ENCODE assay signal across 21 cellular contexts in the genomic region with DNA sequence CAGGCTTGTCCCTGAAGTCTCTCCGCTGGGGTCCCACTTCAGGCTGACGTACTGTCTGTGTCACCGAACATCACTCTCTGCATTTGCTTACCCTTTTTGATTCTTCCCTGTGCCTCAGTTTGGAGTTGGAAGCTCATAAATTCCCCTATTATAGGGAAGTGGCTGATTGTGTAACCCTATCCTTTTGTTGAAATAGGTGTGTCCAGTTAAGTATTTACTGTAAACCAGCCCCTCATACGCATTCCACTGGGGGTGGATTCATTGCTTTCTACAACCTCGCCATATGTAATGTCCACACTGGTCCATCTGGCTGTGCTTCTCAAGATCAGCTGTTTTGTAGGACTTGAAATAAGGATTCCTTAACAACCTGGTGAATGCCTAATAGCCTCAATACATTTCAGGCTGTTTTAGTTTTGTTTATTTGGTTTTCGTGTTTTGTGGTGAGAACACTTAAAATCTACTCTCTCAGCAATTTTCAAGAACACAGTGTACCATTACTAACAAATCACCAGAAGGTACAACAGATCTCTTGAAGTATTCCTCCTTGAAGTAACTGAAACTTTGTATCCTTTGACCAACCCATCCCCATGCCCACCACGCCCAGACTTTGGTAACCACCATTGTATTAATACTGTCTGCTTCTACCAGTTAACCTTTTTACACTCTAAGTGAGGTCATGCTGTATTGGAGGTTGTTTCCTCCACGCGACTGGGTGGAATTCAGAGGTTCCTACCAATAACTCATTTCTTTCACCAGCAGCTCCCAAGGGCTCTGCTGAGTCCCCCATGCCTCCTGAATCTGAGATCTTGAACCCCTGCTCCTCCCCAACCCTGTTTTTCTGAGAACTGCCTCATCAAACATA. TPM values are rescaled to one million over a fixed set of nuclear protein-coding genes. Genes with fewer than 3 reads are reported as not detected.
DNase-seq lines count a peak whose midpoint lies in the region; ATAC-seq and TF ChIP-seq lines count a peak whose summit lies in the region.
"Had no signal": no experiment of that assay in that cellular context is flagged by ENCODE, and none has a peak within 500 bp of the region (broad histone marks: within the 10 kb centered on the region; RNA-seq: fewer than 3 reads in every experiment).

No MANE protein-coding gene starts in this region.

- no TSS peak for BruUV-seq in mammary epithelial cell (replicated peaks; lab: Mats Ljungman, UMichigan)

- H3K4me3 Mint-ChIP-seq in nephron: peak overlapping the region in 2 of 3 experiments; percentile 22 to 36
- H3K4me3 Mint-ChIP-seq in immature natural killer cell: no peak overlapping the region
- H3K4me3 Mint-ChIP-seq: activated B cell treated with CpG ODN at 0.5 μM for 24 hours; activated CD8-positive, alpha-beta T cell treated with anti-CD3 and anti-CD28 coated beads for 36 hours; activated naive CD8-positive, alpha-beta T cell treated with anti-CD3 and anti-CD28 coated beads for 36 hours; memory B cell had no signal

- TF ChIP-seq CTCF in Loucy (conservative IDR thresholded peaks at IDR 0.05; ENCODE audit: low read length) (no peak), mammary epithelial cell (conservative IDR thresholded peaks at IDR 0.05 in 1 of 2, IDR thresholded peaks at IDR 0.05 in 1 of 2; ENCODE audit: extremely low read depth in 1 of 2, insufficient read depth in 1 of 2, low read depth in 1 of 2, low read length in 2 of 2) (no peak), nephron (IDR thresholded peaks at IDR 0.05; ENCODE audit: unreplicated experiment in 3 of 3) (no peak)

- H3K27me3 ChIP-seq in BLaER1 treated with 17β-estradiol and CSF1 and Interleukin-3, amounts not matched to agents 10 nM and 100 nM: peaks cover 21 to 43% (median 37%) of the 10 kb centered on the region in 11 experiments
- H3K27me3 ChIP-seq in Loucy (ENCODE audit: insufficient read depth, low read length, poor library complexity, severe bottlenecking) (no peaks in the 10 kb centered on the region), mammary epithelial cell (ENCODE audit: insufficient read depth, low read length) (peaks cover 3% of the 10 kb centered on the region)

- H3K9me2 ChIP-seq in Loucy (replicated peaks; ENCODE audit: low read depth, low read length): no peaks in the 10 kb centered on the region

- WGBS in mammary epithelial cell (ENCODE audit: low coverage, missing lambda C conversion rate): 81% methylated on average over 9 of the region's 9 CpGs

- H3K4me3 ChIP-seq in BLaER1 treated with 17β-estradiol and CSF1 and Interleukin-3, amounts not matched to agents 10 nM and 100 nM: no peak overlapping the region
- H3K4me3 ChIP-seq in Loucy (ENCODE audit: low read length, poor library complexity, severe bottlenecking) (peak overlapping the region; percentile 40), mammary epithelial cell (replicated peaks in 1 of 3; ENCODE audit: insufficient read depth in 1 of 3, low read depth in 2 of 3, low read length in 3 of 3) (no peak overlapping the region)
- H3K4me3 ChIP-seq: coronary artery, SJSA1, tibial nerve had no signal

- 0 out of 22 replicates have a peak, but pooled peaks cover 0 to 5% (median 0%) of the 10 kb centered on the region in 11 experiments for H4K20me1 ChIP-seq in BLaER1 treated with 17β-estradiol and CSF1 and Interleukin-3, amounts not matched to agents 10 nM and 100 nM
- H4K20me1 ChIP-seq in Loucy (ENCODE audit: insufficient read depth, low read length, poor library complexity, severe bottlenecking) (no peaks in the 10 kb centered on the region), mammary epithelial cell (ENCODE audit: insufficient read depth, low read length) (no peaks in the 10 kb centered on the region)

- H3K27me3 Mint-ChIP-seq in nephron (ENCODE audit: low read depth) (peaks cover 92% of the 10 kb centered on the region), immature natural killer cell (ENCODE audit: low read depth in 3 of 3) (peaks cover 8 to 29% (median 22%) of the 10 kb centered on the region in 3 donors)

- H3K4me1 Mint-ChIP-seq in nephron (peaks cover 15% of the 10 kb centered on the region), immature natural killer cell (peaks cover 2 to 6% of the 10 kb centered on the region in 2 donors)

- intact Hi-C loops in mammary epithelial cell (cut with micrococcal nuclease): loop anchor here (2.0 to 10.0 kb wide), 2 partner anchors 53 to 425 kb away; no protein-coding TSS in a partner anchor

- no peaks in the 10 kb centered on the region for H3K79me2 ChIP-seq in Loucy (ENCODE audit: insufficient read depth, low read length)
- H3K79me2 ChIP-seq in mammary epithelial cell (ENCODE audit: insufficient read depth, low read length): no peaks in the 10 kb centered on the region

- CTCF ChIA-PET in mammary epithelial cell (lab: Charles Lee; ENCODE audit: low non-redundant PET): interaction anchor here (2.5 kb wide), 1 partner anchor 27 kb away, joined by 14 read pairs; no protein-coding TSS in a partner anchor

- H3K36me3 Mint-ChIP-seq in nephron (ENCODE audit: low read depth) (no peaks in the 10 kb centered on the region), immature natural killer cell (peaks cover 0 to 4% (median 0%) of the 10 kb centered on the region in 3 donors)
- H3K36me3 Mint-ChIP-seq: activated naive CD8-positive, alpha-beta T cell treated with anti-CD3 and anti-CD28 coated beads for 36 hours; memory B cell; naive thymus-derived CD4-positive, alpha-beta T cell had no signal

- no peak overlapping the region for H3K27ac Mint-ChIP-seq in nephron
- H3K27ac Mint-ChIP-seq in immature natural killer cell: no peak overlapping the region
- H3K27ac Mint-ChIP-seq: activated B cell treated with CpG ODN at 0.5 μM for 24 hours; activated CD8-positive, alpha-beta T cell treated with anti-CD3 and anti-CD28 coated beads for 36 hours; activated naive CD8-positive, alpha-beta T cell treated with anti-CD3 and anti-CD28 coated beads for 36 hours; HFFc6; memory B cell had no signal

- dilution Hi-C loops in mammary epithelial cell (cut with HindIII; ENCODE audit: low sequenced_read_pairs): loop anchor here (5.0 kb wide), 2 partner anchors 37 to 53 kb away; a partner anchor contains a TSS

- DNase-seq in mammary epithelial cell (no peak), SHP77 treated with DMSO at 0.1 percent for 48 hours (lab: John Stamatoyannopoulos, UW) (no peak), dedifferentiated amniotic fluid mesenchymal stem cell (ENCODE audit: extremely low spot score) (no peak), immature natural killer cell (no peak)
- DNase-seq: activated B cell treated with CpG ODN at 0.5 μM for 24 hours, NCI-H524 treated with DMSO at 0.1 percent for 48 hours had no signal

- no peak overlapping the region for H3K9ac ChIP-seq in BLaER1 treated with 17β-estradiol and CSF1 and Interleukin-3, amounts not matched to agents 10 nM and 100 nM
- peak overlapping the region; percentile 55 for H3K9ac ChIP-seq in Loucy (ENCODE audit: low read depth, low read length, poor library complexity, severe bottlenecking)
- H3K9ac ChIP-seq in mammary epithelial cell (ENCODE audit: insufficient read depth, low read length): no peak overlapping the region

- no peak for ATAC-seq in HG03520 (IDR thresholded peaks at IDR 0.05; ENCODE audit: unreplicated experiment)

- no peaks in the 10 kb centered on the region for H3K36me3 ChIP-seq in BLaER1 treated with 17β-estradiol and CSF1 and Interleukin-3, amounts not matched to agents 10 nM and 100 nM
- H3K36me3 ChIP-seq in Loucy (ENCODE audit: insufficient read depth, low read length): no peaks in the 10 kb centered on the region
- H3K36me3 ChIP-seq in mammary epithelial cell (ENCODE audit: insufficient read depth, low read length): no peaks in the 10 kb centered on the region
- H3K36me3 ChIP-seq: SJSA1, tibial nerve had no signal

- peaks cover 10 to 50% (median 30%) of the 10 kb centered on the region in 10 experiments; a peak in 18 of 20 replicates for H3K4me1 ChIP-seq in BLaER1 treated with 17β-estradiol and CSF1 and Interleukin-3, amounts not matched to agents 10 nM and 100 nM
- peaks cover 8% of the 10 kb centered on the region for H3K4me1 ChIP-seq in Loucy (ENCODE audit: insufficient read depth, low read length, poor library complexity, severe bottlenecking)
- peaks cover 3% of the 10 kb centered on the region for H3K4me1 ChIP-seq in mammary epithelial cell (ENCODE audit: insufficient read depth, low read length)

- H3F3A ChIP-seq in Loucy (ENCODE audit: low read depth): no peaks in the 10 kb centered on the region

- in situ Hi-C loops in mammary epithelial cell (cut with MboI; ENCODE audit: low sequenced_read_pairs in 2 of 2): no loop called here

- H3K27ac ChIP-seq in BLaER1 treated with 17β-estradiol and CSF1 and Interleukin-3, amounts not matched to agents 10 nM and 100 nM: no peak overlapping the region
- no peak overlapping the region for H3K27ac ChIP-seq in mammary epithelial cell (ENCODE audit: insufficient read depth, low read depth, low read length)
- H3K27ac ChIP-seq: coronary artery, SJSA1, tibial nerve had no signal

- peak overlapping the region; percentile 96 for H2AFZ ChIP-seq in Loucy (ENCODE audit: low read length)
- H2AFZ ChIP-seq in mammary epithelial cell (ENCODE audit: low read depth, low read length): no peak overlapping the region

- no peaks in the 10 kb centered on the region for H3K9me3 Mint-ChIP-seq in nephron
- H3K9me3 Mint-ChIP-seq in immature natural killer cell: no peaks in the 10 kb centered on the region
- H3K9me3 Mint-ChIP-seq: activated B cell treated with CpG ODN at 0.5 μM for 24 hours; activated CD8-positive, alpha-beta T cell treated with anti-CD3 and anti-CD28 coated beads for 36 hours; activated naive CD8-positive, alpha-beta T cell treated with anti-CD3 and anti-CD28 coated beads for 36 hours; HFFc6; memory B cell; naive thymus-derived CD4-positive, alpha-beta T cell had no signal

- no peaks in the 10 kb centered on the region for H3K9me3 ChIP-seq in BLaER1 treated with 17β-estradiol and CSF1 and Interleukin-3, amounts not matched to agents 10 nM and 100 nM (replicated peaks in 1 of 11)
- H3K9me3 ChIP-seq in Loucy (ENCODE audit: insufficient read depth, low read depth, low read length) (no peaks in the 10 kb centered on the region), mammary epithelial cell (replicated peaks; ENCODE audit: insufficient read depth, low read length) (no peaks in the 10 kb centered on the region)
- H3K9me3 ChIP-seq: SJSA1, tibial nerve had no signal

- peak overlapping the region in 9 of 11 experiments; percentile 10 to 68 (median 47); a peak in 16 of 22 replicates for H3K4me2 ChIP-seq in BLaER1 treated with 17β-estradiol and CSF1 and Interleukin-3, amounts not matched to agents 10 nM and 100 nM
- H3K4me2 ChIP-seq in Loucy (ENCODE audit: low read depth, low read length, poor library complexity, severe bottlenecking): peak overlapping the region; percentile 56
- H3K4me2 ChIP-seq in mammary epithelial cell (ENCODE audit: insufficient read depth, low read depth, low read length): peak overlapping the region; percentile 16

RNA-seq across cellular contexts. Expression of a gene that starts 5.9 kb away (rescaled TPM):
- total RNA-seq in mammary epithelial cell: not detected
- polyA plus RNA-seq in mammary epithelial cell (not detected), immature natural killer cell (not detected)
- not detected for polyA minus RNA-seq in mammary epithelial cell
- total RNA-seq: activated B cell treated with CpG ODN at 0.5 μM for 24 hours; activated CD8-positive, alpha-beta T cell treated with anti-CD3 and anti-CD28 coated beads for 36 hours; activated naive CD8-positive, alpha-beta T cell treated with anti-CD3 and anti-CD28 coated beads for 36 hours; Daoy; HFFc6; naive thymus-derived CD4-positive, alpha-beta T cell; osteocyte; SJSA1; T-helper 2 cell treated with Interferon-gamma antibody and Interleukin-4, amounts not matched to agents 100 ng/mL and 5 ng/mL, for 36 hours; tibial nerve had no signal
- polyA plus RNA-seq: naive thymus-derived CD4-positive, alpha-beta T cell had no signal

RNA-seq across cellular contexts. Expression of a gene that starts 17.2 kb away (rescaled TPM):
- total RNA-seq in mammary epithelial cell: not detected
- polyA plus RNA-seq in mammary epithelial cell (0.07 TPM), immature natural killer cell (not detected)
- polyA minus RNA-seq in mammary epithelial cell: not detected
- total RNA-seq: activated B cell treated with CpG ODN at 0.5 μM for 24 hours; activated CD8-positive, alpha-beta T cell treated with anti-CD3 and anti-CD28 coated beads for 36 hours; activated naive CD8-positive, alpha-beta T cell treated with anti-CD3 and anti-CD28 coated beads for 36 hours; HFFc6; osteocyte; SJSA1; T-helper 2 cell treated with Interferon-gamma antibody and Interleukin-4, amounts not matched to agents 100 ng/mL and 5 ng/mL, for 36 hours; tibial nerve had no signal

RNA-seq across cellular contexts. Expression of a gene that starts 31.0 kb away (rescaled TPM):
- not detected for total RNA-seq in mammary epithelial cell
- not detected for polyA plus RNA-seq in mammary epithelial cell
- not detected for polyA minus RNA-seq in mammary epithelial cell
- polyA plus RNA-seq in immature natural killer cell: not detected
- total RNA-seq: activated B cell treated with CpG ODN at 0.5 μM for 24 hours; activated CD8-positive, alpha-beta T cell treated with anti-CD3 and anti-CD28 coated beads for 36 hours; activated naive CD8-positive, alpha-beta T cell treated with anti-CD3 and anti-CD28 coated beads for 36 hours; Daoy; HFFc6; osteocyte; SJSA1; tibial nerve had no signal
- polyA plus RNA-seq: naive thymus-derived CD4-positive, alpha-beta T cell had no signal

RNA-seq across cellular contexts. Expression of a gene that starts 33.3 kb away (rescaled TPM):
- total RNA-seq in mammary epithelial cell: not detected
- 0.02 TPM for polyA plus RNA-seq in mammary epithelial cell
- not detected for polyA minus RNA-seq in mammary epithelial cell
- not detected for polyA plus RNA-seq in immature natural killer cell
- total RNA-seq: activated B cell treated with CpG ODN at 0.5 μM for 24 hours; activated CD8-positive, alpha-beta T cell treated with anti-CD3 and anti-CD28 coated beads for 36 hours; HFFc6; osteocyte; SJSA1; tibial nerve had no signal
- polyA plus RNA-seq: naive thymus-derived CD4-positive, alpha-beta T cell had no signal

RNA-seq across cellular contexts. Expression of a gene that starts 54.5 kb away (rescaled TPM):
- 1 to 10 TPM; 2.5 to 5.4 TPM for total RNA-seq in mammary epithelial cell
- polyA plus RNA-seq in mammary epithelial cell (3.3 TPM), immature natural killer cell (not detected)
- polyA minus RNA-seq in mammary epithelial cell: not detected
- total RNA-seq: activated B cell treated with CpG ODN at 0.5 μM for 24 hours; activated CD8-positive, alpha-beta T cell treated with anti-CD3 and anti-CD28 coated beads for 36 hours; activated naive CD8-positive, alpha-beta T cell treated with anti-CD3 and anti-CD28 coated beads for 36 hours; HFFc6; naive thymus-derived CD4-positive, alpha-beta T cell; osteocyte; SJSA1; T-helper 2 cell treated with Interferon-gamma antibody and Interleukin-4, amounts not matched to agents 100 ng/mL and 5 ng/mL, for 36 hours had no signal

Comparison
In these comparisons a context has a peak if more than half of its experiments do, and no peak if none do; other contexts are left out.
1. H3K4me3 Mint-ChIP-seq: peak in nephron (2 of 3); none in immature natural killer cell (0 of 5).
2. Peak in every context shown above with its lines, with median percentiles within 50 percentile points of each other: H3K4me2 ChIP-seq.